15 cellular contexts compared by ENCODE assay signal in genomic region chr19:5125376-5125775, GRCh38.
"Had no signal": no experiment of that assay in that cellular context is flagged by ENCODE, and none has a peak within 500 bp of the region (broad histone marks: within the 10 kb centered on the region; RNA-seq: fewer than 3 reads in every experiment).

No MANE protein-coding gene starts in this region.

- H3K36me3 ChIP-seq: colonic mucosa had no signal

- H3K9me3 ChIP-seq: colonic mucosa, neutrophil, right atrium auricular region, suprapubic skin, upper lobe of right lung had no signal

- ATAC-seq: activated CD4-positive, CD25-positive, alpha-beta regulatory T cell treated with anti-CD3 and anti-CD28 coated beads, Interleukin-2, amount 50 U/mL, for 24 hours; effector memory CD8-positive, alpha-beta T cell; stimulated activated naive CD8-positive, alpha-beta T cell treated with anti-CD3 and anti-CD28 coated beads, Interleukin-15, Interleukin-2, amounts not matched to agents 100 U/mL and 50 U/mL, for 24 hours; upper lobe of right lung had no signal

- H3K4me1 ChIP-seq: colonic mucosa had no signal

- H3K4me3 ChIP-seq: colonic mucosa, right atrium auricular region, suprapubic skin, upper lobe of right lung had no signal

- DNase-seq: activated naive CD4-positive, alpha-beta T cell treated with anti-CD3 and anti-CD28 coated beads, Interleukin-2, amount 10 ng/mL, durations not matched to agents 7 days and 5 days; caudate nucleus; colonic mucosa; effector memory CD8-positive, alpha-beta T cell; midbrain; posterior cingulate gyrus; stimulated activated CD4-positive, alpha-beta T cell treated with anti-CD3 and anti-CD28 coated beads, Interleukin-12 subunit alpha, Interleukin-12 subunit beta, amount 100 ng/mL, for 4 hours; stimulated activated naive CD8-positive, alpha-beta T cell treated with anti-CD3 and anti-CD28 coated beads, Interleukin-15, Interleukin-2, amounts not matched to agents 100 U/mL and 50 U/mL, for 24 hours; upper lobe of right lung had no signal

- H3K27ac ChIP-seq: colonic mucosa, neutrophil, right atrium auricular region, suprapubic skin, upper lobe of right lung had no signal

- H3K4me3 Mint-ChIP-seq: activated naive CD4-positive, alpha-beta T cell treated with anti-CD3 and anti-CD28 coated beads, Interleukin-2, amount 10 ng/mL, durations not matched to agents 7 days and 5 days; effector memory CD8-positive, alpha-beta T cell; T-helper 1 cell treated with Interleukin-12 subunit alpha and Interleukin-12 subunit beta and Interleukin-4 antibody, amounts not matched to agents 30 μg/mL and 1 μg/mL, for 36 hours had no signal

- H3K9me3 Mint-ChIP-seq: activated naive CD4-positive, alpha-beta T cell treated with anti-CD3 and anti-CD28 coated beads, Interleukin-2, amount 10 ng/mL, durations not matched to agents 7 days and 5 days; activated T-helper 2 cell treated with anti-CD3 and anti-CD28 coated beads, Interferon-gamma antibody, Interleukin-2, Interleukin-4, amounts not matched to agents 10 μg/mL and 5 μg/mL and 100 μg/mL, durations not matched to agents 14 hours and 24 hours and 36 hours; effector memory CD8-positive, alpha-beta T cell; T-helper 1 cell treated with Interleukin-12 subunit alpha and Interleukin-12 subunit beta and Interleukin-4 antibody, amounts not matched to agents 30 μg/mL and 1 μg/mL, for 36 hours had no signal

- H3K27ac Mint-ChIP-seq: activated naive CD4-positive, alpha-beta T cell treated with anti-CD3 and anti-CD28 coated beads, Interleukin-2, amount 10 ng/mL, durations not matched to agents 7 days and 5 days; activated T-helper 2 cell treated with anti-CD3 and anti-CD28 coated beads, Interferon-gamma antibody, Interleukin-2, Interleukin-4, amounts not matched to agents 10 μg/mL and 5 μg/mL and 100 μg/mL, durations not matched to agents 14 hours and 24 hours and 36 hours; T-helper 1 cell treated with Interleukin-12 subunit alpha and Interleukin-12 subunit beta and Interleukin-4 antibody, amounts not matched to agents 30 μg/mL and 1 μg/mL, for 36 hours had no signal

- H3K27me3 ChIP-seq: colonic mucosa, neutrophil, right atrium auricular region, suprapubic skin, upper lobe of right lung had no signal

- H3K27me3 Mint-ChIP-seq: activated naive CD4-positive, alpha-beta T cell treated with anti-CD3 and anti-CD28 coated beads, Interleukin-2, amount 10 ng/mL, durations not matched to agents 7 days and 5 days; effector memory CD8-positive, alpha-beta T cell had no signal
